Comparison of ENCODE assay signal across 9 cellular contexts in genomic region chr17:37570527-37571093, GRCh38. TPM values are rescaled to one million over a fixed set of nuclear protein-coding genes. Genes with fewer than 3 reads are reported as not detected.
A peak's percentile ranks its signal among the peaks of the same experiment; 100 is the strongest.
DNase-seq lines count a peak whose midpoint lies in the region; ATAC-seq and TF ChIP-seq lines count a peak whose summit lies in the region.
"Had no signal": no experiment of that assay in that cellular context is flagged by ENCODE, and none has a peak within 500 bp of the region (broad histone marks: within the 10 kb centered on the region; RNA-seq: fewer than 3 reads in every experiment).

No MANE protein-coding gene starts in this region.

- no peaks in the 10 kb centered on the region for H3K4me1 ChIP-seq in MM.1S (ENCODE audit: low read length)
- no peaks in the 10 kb centered on the region for H3K4me1 ChIP-seq in esophagus squamous epithelium

- no peak overlapping the region for H3K9ac ChIP-seq in MM.1S (ENCODE audit: low read length)

- H4K20me1 ChIP-seq in MM.1S (ENCODE audit: insufficient read depth, low read length) = no peaks in the 10 kb centered on the region

- peaks cover 55% of the 10 kb centered on the region for H3K36me3 Mint-ChIP-seq in activated CD4-positive, alpha-beta T cell treated with anti-CD3 and anti-CD28 coated beads, Interleukin-2, amount 10 ng/mL, durations not matched to agents 24 days and 14 days (ENCODE audit: low read depth)

- H3K36me3 ChIP-seq in MM.1S (replicated peaks; ENCODE audit: insufficient read depth, low read length) = peaks cover 19% of the 10 kb centered on the region
- H3K36me3 ChIP-seq in esophagus squamous epithelium = peaks cover 5 to 92% (median 28%) of the 10 kb centered on the region in 3 donors

- TF ChIP-seq CTCF in MM.1S (IDR thresholded peaks at IDR 0.05; ENCODE audit: low read length) (peak; percentile 52), esophagus squamous epithelium (IDR thresholded peaks at IDR 0.05) (peak in 5 of 6 experiments; percentile 22 to 67 (median 28))

- no peak for TF ChIP-seq POLR2A in esophagus squamous epithelium (IDR thresholded peaks at IDR 0.05)

- no peaks in the 10 kb centered on the region for H3K9me2 ChIP-seq in MM.1S (replicated peaks; ENCODE audit: insufficient read depth, low read length)

- H3K27me3 Mint-ChIP-seq in activated CD4-positive, alpha-beta T cell treated with anti-CD3 and anti-CD28 coated beads, Interleukin-2, amount 10 ng/mL, durations not matched to agents 24 days and 14 days = no peaks in the 10 kb centered on the region
- H3K27me3 Mint-ChIP-seq: stimulated activated naive CD8-positive, alpha-beta T cell treated with anti-CD3 and anti-CD28 coated beads, Interleukin-15, Interleukin-2, amounts not matched to agents 100 ng/mL and 50 ng/mL, for 24 hours had no signal

- H3K27me3 ChIP-seq in MM.1S (replicated peaks; ENCODE audit: insufficient read depth, low read length) (no peaks in the 10 kb centered on the region), esophagus squamous epithelium (no peaks in the 10 kb centered on the region)

- no peaks in the 10 kb centered on the region for H3K9me3 Mint-ChIP-seq in activated CD4-positive, alpha-beta T cell treated with anti-CD3 and anti-CD28 coated beads, Interleukin-2, amount 10 ng/mL, durations not matched to agents 24 days and 14 days
- H3K9me3 Mint-ChIP-seq: stimulated activated naive CD8-positive, alpha-beta T cell treated with anti-CD3 and anti-CD28 coated beads, Interleukin-15, Interleukin-2, amounts not matched to agents 100 ng/mL and 50 ng/mL, for 24 hours had no signal

- 82 to 83% methylated on average over 6 to 8 of the region's 8 CpGs for WGBS in esophagus squamous epithelium, 2 donors

- no peak overlapping the region for H3K27ac Mint-ChIP-seq in activated CD4-positive, alpha-beta T cell treated with anti-CD3 and anti-CD28 coated beads, Interleukin-2, amount 10 ng/mL, durations not matched to agents 24 days and 14 days
- H3K27ac Mint-ChIP-seq: stimulated activated naive CD8-positive, alpha-beta T cell treated with anti-CD3 and anti-CD28 coated beads, Interleukin-15, Interleukin-2, amounts not matched to agents 100 ng/mL and 50 ng/mL, for 24 hours had no signal

- H3K4me3 ChIP-seq in MM.1S (ENCODE audit: low read length) (no peak overlapping the region), esophagus squamous epithelium (no peak overlapping the region)

- H2AFZ ChIP-seq in MM.1S (ENCODE audit: low read length) = no peak overlapping the region

- intact Hi-C loops in activated CD4-positive, alpha-beta T cell treated with anti-CD3 and anti-CD28 coated beads, Interleukin-2, amount 10 ng/mL, durations not matched to agents 24 days and 14 days (cut with micrococcal nuclease) = no loop called here
- intact Hi-C loops in esophagus squamous epithelium (cut with DNase I) = no loop called here

- DNase-seq in NCI-H82 (lab: John Stamatoyannopoulos, UW) (peak; percentile 79), NCI-H82 treated with DMSO at 0.1 percent for 48 hours (lab: John Stamatoyannopoulos, UW; ENCODE audit: unreplicated experiment) (no peak), MM.1S (peak; percentile 38), esophagus squamous epithelium (lab: John Stamatoyannopoulos, UW) (no peak), occipital lobe (lab: John Stamatoyannopoulos, UW) (peak; percentile 19), DMS114 treated with DMSO at 0.1 percent for 48 hours (lab: John Stamatoyannopoulos, UW; ENCODE audit: unreplicated experiment) (no peak)
- DNase-seq in activated CD4-positive, alpha-beta T cell treated with anti-CD3 and anti-CD28 coated beads, Interleukin-2, amount 10 ng/mL, durations not matched to agents 24 days and 14 days = peak; percentile 70

- H3K27ac ChIP-seq in MM.1S (ENCODE audit: low read length) (no peak overlapping the region), esophagus squamous epithelium (no peak overlapping the region)

- peaks cover 2% of the 10 kb centered on the region for H3K4me1 Mint-ChIP-seq in activated CD4-positive, alpha-beta T cell treated with anti-CD3 and anti-CD28 coated beads, Interleukin-2, amount 10 ng/mL, durations not matched to agents 24 days and 14 days

- no peak for ATAC-seq in HG03354 (IDR thresholded peaks at IDR 0.05; ENCODE audit: poor library complexity, severe bottlenecking, unreplicated experiment)

- H3K9me3 ChIP-seq in MM.1S (replicated peaks; ENCODE audit: insufficient read depth, low read length) = no peaks in the 10 kb centered on the region
- H3K9me3 ChIP-seq in esophagus squamous epithelium = no peaks in the 10 kb centered on the region

- H3F3A ChIP-seq in MM.1S (ENCODE audit: insufficient read depth, low read length) = no peaks in the 10 kb centered on the region

- H3K4me2 ChIP-seq in MM.1S (ENCODE audit: low read depth, low read length) = no peak overlapping the region

- no peaks in the 10 kb centered on the region for H3K79me2 ChIP-seq in MM.1S (ENCODE audit: low read length)

- H3K4me3 Mint-ChIP-seq in activated CD4-positive, alpha-beta T cell treated with anti-CD3 and anti-CD28 coated beads, Interleukin-2, amount 10 ng/mL, durations not matched to agents 24 days and 14 days = no peak overlapping the region
- H3K4me3 Mint-ChIP-seq: stimulated activated naive CD8-positive, alpha-beta T cell treated with anti-CD3 and anti-CD28 coated beads, Interleukin-15, Interleukin-2, amounts not matched to agents 100 ng/mL and 50 ng/mL, for 24 hours had no signal

RNA-seq across cellular contexts. Expression of gene SYNRG, which starts 38.6 kb away (rescaled TPM):
- 44.1 and 45.3 TPM in 2 replicates for total RNA-seq in activated CD4-positive, alpha-beta T cell treated with anti-CD3 and anti-CD28 coated beads, Interleukin-2, amount 10 ng/mL, durations not matched to agents 24 days and 14 days
- total RNA-seq in esophagus squamous epithelium (10 to 100 TPM; 16.5 to 24.2 (median 21.3) TPM), occipital lobe (24.5 TPM)

Comparison
In these comparisons a context has a peak if more than half of its experiments do, and no peak if none do; other contexts are left out.
1. DNase-seq: peak in NCI-H82 (single experiment), MM.1S (single experiment), activated CD4-positive, alpha-beta T cell treated with anti-CD3 and anti-CD28 coated beads, Interleukin-2, amount 10 ng/mL, durations not matched to agents 24 days and 14 days (single experiment) and occipital lobe (single experiment); none in NCI-H82 treated with DMSO at 0.1 percent for 48 hours (single experiment), esophagus squamous epithelium (single experiment) and DMS114 treated with DMSO at 0.1 percent for 48 hours (single experiment).